Comparison of ENCODE assay signal across 1 cellular context in genomic region chr10:67140641-67141040, GRCh38.
TF ChIP-seq lines count a peak whose summit lies in the region.

No MANE protein-coding gene starts in this region.

TF ChIP-seq in WTC11, 78 proteins besides CTCF, POLR2A, EP300 and RAD21 (continued from another document):
- no peak for TF ChIP-seq ARID4B (CRISPR knock-in tag; IDR thresholded peaks at IDR 0.05; ENCODE audit: borderline replicate concordance)
- no peak for TF ChIP-seq ZNF232 (CRISPR knock-in tag; IDR thresholded peaks at IDR 0.05)
- no peak for TF ChIP-seq ESRRA (CRISPR knock-in tag; IDR thresholded peaks at IDR 0.05; ENCODE audit: borderline replicate concordance)
- TF ChIP-seq OVOL2 (CRISPR knock-in tag; IDR thresholded peaks at IDR 0.05; ENCODE audit: borderline replicate concordance) = no peak
